ENCODE assay signal across 13 cellular contexts in the genomic region with DNA sequence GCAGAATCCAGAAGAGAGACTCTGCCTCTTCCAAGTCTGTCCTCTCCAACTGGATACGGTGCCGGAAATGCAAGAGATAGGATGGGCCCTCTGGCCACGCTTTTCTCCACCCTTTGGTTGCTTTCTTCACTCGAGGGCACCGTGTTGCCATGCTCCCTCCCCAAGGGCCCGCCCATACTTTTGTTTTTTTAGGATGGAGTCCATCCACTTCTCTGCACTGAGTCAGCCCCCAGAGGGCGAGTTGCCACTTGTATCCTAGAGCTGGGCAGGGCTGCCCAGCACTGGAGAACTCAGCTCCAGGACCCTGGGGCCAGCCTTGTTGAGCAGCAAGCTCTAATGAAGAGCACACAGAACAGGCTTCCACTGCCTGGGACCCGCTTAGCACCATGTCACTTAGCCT. TPM values are rescaled to one million over a fixed set of nuclear protein-coding genes. Genes with fewer than 3 reads are reported as not detected.
DNase-seq lines count a peak whose midpoint lies in the region; ATAC-seq, FAIRE-seq and TF ChIP-seq lines count a peak whose summit lies in the region.
"Had no signal": no experiment of that assay in that cellular context is flagged by ENCODE, and none has a peak within 500 bp of the region (broad histone marks: within the 10 kb centered on the region; RNA-seq: fewer than 3 reads in every experiment).

No MANE protein-coding gene starts in this region.

- peak overlapping the region; percentile 69 for H3K27ac Mint-ChIP-seq in osteocyte (ENCODE audit: unreplicated experiment)
- H3K27ac Mint-ChIP-seq in T-helper 2 cell treated with Interferon-gamma antibody and Interleukin-4, amounts not matched to agents 5 μg/mL and 100 μg/mL, for 36 hours, result no peak overlapping the region
- H3K27ac Mint-ChIP-seq: neural progenitor cell had no signal

- ATAC-seq in GM21367 (IDR thresholded peaks at IDR 0.05; ENCODE audit: unreplicated experiment), result no peak

- H3K27ac ChIP-seq in endothelial cell of umbilical vein (ENCODE audit: insufficient read depth, low read depth, low read length) (no peak overlapping the region), dorsolateral prefrontal cortex (peak overlapping the region in 21 of 59 donors; percentile 2 to 59 (median 31))
- H3K27ac ChIP-seq: brain microvascular endothelial cell, neural progenitor cell had no signal

- dilution Hi-C loops in endothelial cell of umbilical vein (cut with MboI; ENCODE audit: extremely low pct_ligation_motif_present, low sequenced_read_pairs), result no loop called here

- no peaks in the 10 kb centered on the region for H3K9me3 ChIP-seq in endothelial cell of umbilical vein (replicated peaks; ENCODE audit: control insufficient read depth, insufficient read depth, low read length)
- H3K9me3 ChIP-seq in HAP-1, result no peaks in the 10 kb centered on the region

- in situ Hi-C loops in HAP-1 (cut with MboI; ENCODE audit: low sequenced_read_pairs), result no loop called here

- DNase-seq in AG10803 (ENCODE audit: low read depth) (peak; percentile 28), HT1080 (ENCODE audit: low read depth) (peak; percentile 70), endothelial cell of umbilical vein (ENCODE audit: low read depth, low spot score) (peak; percentile 23), osteocyte (ENCODE audit: extremely low spot score, unreplicated experiment) (no peak), HAP-1 (ENCODE audit: low spot score in 2 of 2) (no peak), dorsolateral prefrontal cortex (no peak)
- DNase-seq in T-helper 2 cell treated with Interferon-gamma antibody and Interleukin-4, amounts not matched to agents 5 μg/mL and 100 μg/mL, for 36 hours (ENCODE audit: low spot score), result no peak
- DNase-seq: brain microvascular endothelial cell; CD4-positive, alpha-beta memory T cell; stimulated activated naive CD4-positive, alpha-beta T cell had no signal

- H3K9ac ChIP-seq in endothelial cell of umbilical vein (replicated peaks; ENCODE audit: extremely low read depth, insufficient read depth, low read length), result no peak overlapping the region
- H3K9ac ChIP-seq: neural progenitor cell had no signal

- intact Hi-C loops in endothelial cell of umbilical vein (cut with micrococcal nuclease) (no loop called here), dorsolateral prefrontal cortex (cut with DNase I) (no loop called here)

- TF ChIP-seq CTCF in AG10803 (conservative IDR thresholded peaks at IDR 0.05; ENCODE audit: low read length) (no peak), endothelial cell of umbilical vein (IDR thresholded peaks at IDR 0.05; ENCODE audit: extremely low read depth in 1 of 2, insufficient read depth in 1 of 2, low read depth in 1 of 2, low read length in 2 of 2) (no peak), osteocyte (IDR thresholded peaks at IDR 0.05) (no peak), dorsolateral prefrontal cortex (IDR thresholded peaks at IDR 0.05 in 54 of 56, conservative IDR thresholded peaks at IDR 0.05 in 2 of 56; ENCODE audit: low read depth in 1 of 56, partially characterized antibody in 56 of 56) (no peak)

- H3K9me1 ChIP-seq in endothelial cell of umbilical vein (replicated peaks; ENCODE audit: control insufficient read depth, extremely low read depth, insufficient read depth, low read length), result no peaks in the 10 kb centered on the region

- no peaks in the 10 kb centered on the region for H3K27me3 Mint-ChIP-seq in osteocyte (ENCODE audit: unreplicated experiment)
- no peaks in the 10 kb centered on the region for H3K27me3 Mint-ChIP-seq in T-helper 2 cell treated with Interferon-gamma antibody and Interleukin-4, amounts not matched to agents 5 μg/mL and 100 μg/mL, for 36 hours (ENCODE audit: low read depth)
- H3K27me3 Mint-ChIP-seq: CD4-positive, alpha-beta memory T cell had no signal

- BruUV-seq in endothelial cell of umbilical vein (replicated peaks; lab: Mats Ljungman, UMichigan), result no TSS peak

- no peak overlapping the region for H3K4me3 ChIP-seq in AG10803 (ENCODE audit: low read length)
- no peak overlapping the region for H3K4me3 ChIP-seq in endothelial cell of umbilical vein (replicated peaks in 1 of 3; ENCODE audit: insufficient read depth in 1 of 3, low read depth in 1 of 3, low read length in 3 of 3)
- no peak overlapping the region for H3K4me3 ChIP-seq in HAP-1
- H3K4me3 ChIP-seq in dorsolateral prefrontal cortex, result no peak overlapping the region
- H3K4me3 ChIP-seq: neural progenitor cell had no signal

- no peak overlapping the region for H3K4me2 ChIP-seq in endothelial cell of umbilical vein (ENCODE audit: insufficient read depth, low read length)
- H3K4me2 ChIP-seq: neural progenitor cell had no signal

- H4K20me1 ChIP-seq in endothelial cell of umbilical vein (replicated peaks; ENCODE audit: control insufficient read depth, extremely low read depth, insufficient read depth, low read length), result no peaks in the 10 kb centered on the region

- H3K79me2 ChIP-seq in endothelial cell of umbilical vein (ENCODE audit: control insufficient read depth, insufficient read depth, low read length), result no peaks in the 10 kb centered on the region

- no peak for TF ChIP-seq POLR2A in endothelial cell of umbilical vein (IDR thresholded peaks at IDR 0.05; ENCODE audit: low read depth, low read length)

- peaks cover 12% of the 10 kb centered on the region for H3K4me1 ChIP-seq in endothelial cell of umbilical vein (ENCODE audit: control insufficient read depth, extremely low read depth, insufficient read depth, low read length)
- H3K4me1 ChIP-seq in HAP-1, result no peaks in the 10 kb centered on the region
- H3K4me1 ChIP-seq: neural progenitor cell had no signal

- POLR2A ChIA-PET in endothelial cell of umbilical vein (lab: Charles Lee), result interaction anchor here (0.6 kb wide), 1 partner anchor 42 kb away, joined by 6 read pairs; no protein-coding TSS in a partner anchor

- H3K4me3 Mint-ChIP-seq in osteocyte (ENCODE audit: unreplicated experiment), result no peak overlapping the region
- no peak overlapping the region for H3K4me3 Mint-ChIP-seq in T-helper 2 cell treated with Interferon-gamma antibody and Interleukin-4, amounts not matched to agents 5 μg/mL and 100 μg/mL, for 36 hours
- H3K4me3 Mint-ChIP-seq: CD4-positive, alpha-beta memory T cell; neural progenitor cell had no signal

- H2AFZ ChIP-seq in endothelial cell of umbilical vein (ENCODE audit: low read depth, low read length), result no peak overlapping the region
- H2AFZ ChIP-seq: neural progenitor cell had no signal

- H3K9me3 Mint-ChIP-seq in osteocyte (ENCODE audit: unreplicated experiment), result no peaks in the 10 kb centered on the region
- no peaks in the 10 kb centered on the region for H3K9me3 Mint-ChIP-seq in T-helper 2 cell treated with Interferon-gamma antibody and Interleukin-4, amounts not matched to agents 5 μg/mL and 100 μg/mL, for 36 hours
- H3K9me3 Mint-ChIP-seq: CD4-positive, alpha-beta memory T cell; neural progenitor cell had no signal

- H3K4me1 Mint-ChIP-seq in osteocyte (ENCODE audit: unreplicated experiment), result peaks cover 20% of the 10 kb centered on the region
- peaks cover 7% of the 10 kb centered on the region for H3K4me1 Mint-ChIP-seq in T-helper 2 cell treated with Interferon-gamma antibody and Interleukin-4, amounts not matched to agents 5 μg/mL and 100 μg/mL, for 36 hours (ENCODE audit: low read depth)
- H3K4me1 Mint-ChIP-seq: neural progenitor cell had no signal

- H3K27me3 ChIP-seq in endothelial cell of umbilical vein (ENCODE audit: control insufficient read depth in 2 of 2, insufficient read depth in 2 of 2, low read length in 2 of 2) (no peaks in the 10 kb centered on the region), HAP-1 (ENCODE audit: low read depth) (no peaks in the 10 kb centered on the region), dorsolateral prefrontal cortex (no peaks in the 10 kb centered on the region)
- H3K27me3 ChIP-seq: brain microvascular endothelial cell, neural progenitor cell had no signal

- FAIRE-seq in endothelial cell of umbilical vein (lab: Jason Lieb, UNC), result peak; percentile 54
- FAIRE-seq: islet of Langerhans had no signal

- H3K36me3 ChIP-seq in endothelial cell of umbilical vein (ENCODE audit: control insufficient read depth in 2 of 2, extremely low read depth in 1 of 2, insufficient read depth in 2 of 2, low read length in 2 of 2) (peaks cover 6 to 46% of the 10 kb centered on the region in 2 experiments), HAP-1 (replicated peaks) (peaks cover 75% of the 10 kb centered on the region)

- CTCF ChIA-PET in endothelial cell of umbilical vein (lab: Charles Lee), result interaction anchor here (0.8 to 2.5 kb wide), 7 partner anchors 15 to 230 kb away, joined by 3 to 18 read pairs (median 4); a partner anchor contains a TSS

- H3K36me3 Mint-ChIP-seq in osteocyte (ENCODE audit: unreplicated experiment), result peaks cover 53% of the 10 kb centered on the region
- peaks cover 29% of the 10 kb centered on the region for H3K36me3 Mint-ChIP-seq in T-helper 2 cell treated with Interferon-gamma antibody and Interleukin-4, amounts not matched to agents 5 μg/mL and 100 μg/mL, for 36 hours (ENCODE audit: low read depth)

RNA-seq across cellular contexts. Expression of a gene that starts 25.5 kb away (rescaled TPM):
- total RNA-seq in HT1080 (2014; rRNA removed; shearing (Covaris generic)), result 36.8 and 47.2 TPM in 2 replicates
- 62.9 and 67.1 TPM in 2 replicates for polyA plus RNA-seq in HT1080 (2015; cell fraction: cytosol; rRNA removed)
- 14.6 and 17.0 TPM in 2 replicates for polyA plus RNA-seq in HT1080 (2015; cell fraction: nucleus; rRNA removed)
- 46.1 and 47.3 TPM in 2 replicates for total RNA-seq in endothelial cell of umbilical vein
- polyA plus RNA-seq in endothelial cell of umbilical vein, result 44.2 and 55.3 TPM in 2 replicates
- polyA plus RNA-seq in endothelial cell of umbilical vein (2011; cell fraction: cytosol; rRNA removed), result 51.0 and 58.8 TPM in 2 replicates
- polyA plus RNA-seq in endothelial cell of umbilical vein (2011; cell fraction: nucleus; rRNA removed), result 24.2 and 29.2 TPM in 2 replicates
- polyA plus RNA-seq in endothelial cell of umbilical vein (2012), result 62.2 and 72.5 TPM in 2 replicates
- 61.8 and 65.3 TPM in 2 replicates for polyA minus RNA-seq in endothelial cell of umbilical vein
- 29.3 TPM for polyA minus RNA-seq in endothelial cell of umbilical vein (2011; cell fraction: cytosol; rRNA and poly(A)+ RNA removed)
- 12.1 and 15.9 TPM in 2 replicates for polyA minus RNA-seq in endothelial cell of umbilical vein (2011; cell fraction: nucleus; rRNA and poly(A)+ RNA removed)
- total RNA-seq in osteocyte, result 55.4 and 55.6 TPM in 2 replicates
- 10 to 100 TPM; 21.7 to 70.3 (median 48.4) TPM for total RNA-seq in dorsolateral prefrontal cortex

RNA-seq across cellular contexts. Expression of a gene that starts 51.1 kb away (rescaled TPM):
- 12.0 and 14.5 TPM in 2 replicates for total RNA-seq in HT1080 (2014; rRNA removed; shearing (Covaris generic))
- 17.8 and 19.0 TPM in 2 replicates for polyA plus RNA-seq in HT1080 (2015; cell fraction: cytosol; rRNA removed)
- polyA plus RNA-seq in HT1080 (2015; cell fraction: nucleus; rRNA removed), result 37.8 and 40.0 TPM in 2 replicates
- total RNA-seq in endothelial cell of umbilical vein, result 29.3 and 29.7 TPM in 2 replicates
- 17.3 and 25.1 TPM in 2 replicates for polyA plus RNA-seq in endothelial cell of umbilical vein
- polyA plus RNA-seq in endothelial cell of umbilical vein (2011; cell fraction: cytosol; rRNA removed), result 15.9 and 16.7 TPM in 2 replicates
- 71.6 and 73.2 TPM in 2 replicates for polyA plus RNA-seq in endothelial cell of umbilical vein (2011; cell fraction: nucleus; rRNA removed)
- polyA plus RNA-seq in endothelial cell of umbilical vein (2012), result 23.8 and 24.0 TPM in 2 replicates
- polyA minus RNA-seq in endothelial cell of umbilical vein, result 15.5 and 16.1 TPM in 2 replicates
- polyA minus RNA-seq in endothelial cell of umbilical vein (2011; cell fraction: cytosol; rRNA and poly(A)+ RNA removed), result 8.4 TPM
- 19.6 and 23.6 TPM in 2 replicates for polyA minus RNA-seq in endothelial cell of umbilical vein (2011; cell fraction: nucleus; rRNA and poly(A)+ RNA removed)
- total RNA-seq in osteocyte, result 44.0 and 47.9 TPM in 2 replicates
- 10 to 100 TPM; 34.8 to 77.4 (median 49.5) TPM for total RNA-seq in dorsolateral prefrontal cortex

Comparison
In these comparisons a context has a peak if more than half of its experiments do, and no peak if none do; other contexts are left out.
1. DNase-seq: peak in AG10803 (single experiment), HT1080 (single experiment) and endothelial cell of umbilical vein (single experiment); none in osteocyte (single experiment), HAP-1 (0 of 2), dorsolateral prefrontal cortex (0 of 10) and T-helper 2 cell treated with Interferon-gamma antibody and Interleukin-4, amounts not matched to agents 5 μg/mL and 100 μg/mL, for 36 hours (single experiment).